19 cellular contexts compared by ENCODE assay signal in genomic region chr17:12756786-12757185, GRCh38. TPM values are rescaled to one million over a fixed set of nuclear protein-coding genes. Genes with fewer than 3 reads are reported as not detected.
"Had no signal": no experiment of that assay in that cellular context is flagged by ENCODE, and none has a peak within 500 bp of the region (broad histone marks: within the 10 kb centered on the region; RNA-seq: fewer than 3 reads in every experiment).

No MANE protein-coding gene starts in this region.

- H3K4me1 Mint-ChIP-seq: activated CD4-positive, alpha-beta memory T cell treated with anti-CD3 and anti-CD28 coated beads, Interleukin-2, amount 10 ng/mL, durations not matched to agents 7 days and 5 days; activated CD4-positive, alpha-beta T cell treated with anti-CD3 and anti-CD28 coated beads for 36 hours; activated naive CD8-positive, alpha-beta T cell treated with anti-CD3 and anti-CD28 coated beads for 36 hours; brain; naive thymus-derived CD4-positive, alpha-beta T cell had no signal

- H3K4me3 ChIP-seq: hepatocyte, mucosa of descending colon, pancreas, sigmoid colon, stomach, testis, upper lobe of right lung had no signal

- H3K27ac ChIP-seq: hepatocyte, pancreas, sigmoid colon, stomach, testis, upper lobe of right lung had no signal

- H2AFZ ChIP-seq: hepatocyte had no signal

- H3K4me2 ChIP-seq: hepatocyte had no signal

- H3K4me1 ChIP-seq: pancreas, sigmoid colon, stomach, testis, upper lobe of right lung had no signal

- H3K36me3 Mint-ChIP-seq: activated naive CD8-positive, alpha-beta T cell treated with anti-CD3 and anti-CD28 coated beads for 36 hours; brain had no signal

- H3K4me3 Mint-ChIP-seq: activated CD4-positive, alpha-beta memory T cell treated with anti-CD3 and anti-CD28 coated beads, Interleukin-2, amount 10 ng/mL, durations not matched to agents 7 days and 5 days; activated CD4-positive, alpha-beta T cell treated with anti-CD3 and anti-CD28 coated beads for 36 hours; activated naive CD8-positive, alpha-beta T cell treated with anti-CD3 and anti-CD28 coated beads for 36 hours; activated T-helper 1 cell treated with anti-CD3 and anti-CD28 coated beads, Interleukin-12 subunit alpha, Interleukin-12 subunit beta, Interleukin-2, Interleukin-4 antibody, amounts not matched to agents 30 ng/mL and 10 ng/mL and 1 ng/mL, durations not matched to agents 14 hours and 24 hours and 36 hours; brain; dendritic cell treated with granulocyte-macrophage colony-stimulating factor and Interleukin-4, amounts not matched to agents 40 ng/mL and 50 ng/mL, for 4 days; naive thymus-derived CD4-positive, alpha-beta T cell; T-helper 1 cell treated with Interleukin-12 subunit alpha and Interleukin-12 subunit beta and Interleukin-4 antibody, amounts not matched to agents 30 μg/mL and 1 μg/mL, for 36 hours had no signal

- H3K9me3 Mint-ChIP-seq: activated naive CD8-positive, alpha-beta T cell treated with anti-CD3 and anti-CD28 coated beads for 36 hours; activated T-helper 1 cell treated with anti-CD3 and anti-CD28 coated beads, Interleukin-12 subunit alpha, Interleukin-12 subunit beta, Interleukin-2, Interleukin-4 antibody, amounts not matched to agents 30 ng/mL and 10 ng/mL and 1 ng/mL, durations not matched to agents 14 hours and 24 hours and 36 hours; brain; dendritic cell treated with granulocyte-macrophage colony-stimulating factor and Interleukin-4, amounts not matched to agents 40 ng/mL and 50 ng/mL, for 4 days had no signal

- H3K27me3 Mint-ChIP-seq: activated CD4-positive, alpha-beta memory T cell treated with anti-CD3 and anti-CD28 coated beads, Interleukin-2, amount 10 ng/mL, durations not matched to agents 7 days and 5 days; activated CD4-positive, alpha-beta T cell treated with anti-CD3 and anti-CD28 coated beads for 36 hours; activated naive CD8-positive, alpha-beta T cell treated with anti-CD3 and anti-CD28 coated beads for 36 hours; dendritic cell treated with granulocyte-macrophage colony-stimulating factor and Interleukin-4, amounts not matched to agents 40 ng/mL and 50 ng/mL, for 4 days had no signal

- H3K79me2 ChIP-seq: hepatocyte had no signal

- ATAC-seq: activated CD4-positive, alpha-beta T cell treated with anti-CD3 and anti-CD28 coated beads for 36 hours; left lobe of liver; mucosa of descending colon; naive thymus-derived CD4-positive, alpha-beta T cell; pancreas; upper lobe of right lung had no signal

- DNase-seq: activated CD4-positive, alpha-beta memory T cell treated with anti-CD3 and anti-CD28 coated beads, Interleukin-2, amount 10 ng/mL, durations not matched to agents 7 days and 5 days; activated CD4-positive, alpha-beta T cell treated with anti-CD3 and anti-CD28 coated beads for 36 hours; activated naive CD8-positive, alpha-beta T cell treated with anti-CD3 and anti-CD28 coated beads for 36 hours; amygdala; effector memory CD4-positive, alpha-beta T cell; mucosa of descending colon; naive thymus-derived CD4-positive, alpha-beta T cell; pancreas; sigmoid colon; stimulated activated CD4-positive, alpha-beta T cell treated with anti-CD3 and anti-CD28 coated beads, Interleukin-2, amount 100 ng/mL, for 24 hours; stomach; testis; upper lobe of right lung had no signal

- H3K36me3 ChIP-seq: pancreas, upper lobe of right lung had no signal

- H3K27ac Mint-ChIP-seq: activated CD4-positive, alpha-beta memory T cell treated with anti-CD3 and anti-CD28 coated beads, Interleukin-2, amount 10 ng/mL, durations not matched to agents 7 days and 5 days; activated CD4-positive, alpha-beta T cell treated with anti-CD3 and anti-CD28 coated beads for 36 hours; activated naive CD8-positive, alpha-beta T cell treated with anti-CD3 and anti-CD28 coated beads for 36 hours; activated T-helper 1 cell treated with anti-CD3 and anti-CD28 coated beads, Interleukin-12 subunit alpha, Interleukin-12 subunit beta, Interleukin-2, Interleukin-4 antibody, amounts not matched to agents 30 ng/mL and 10 ng/mL and 1 ng/mL, durations not matched to agents 14 hours and 24 hours and 36 hours; brain; dendritic cell treated with granulocyte-macrophage colony-stimulating factor and Interleukin-4, amounts not matched to agents 40 ng/mL and 50 ng/mL, for 4 days; naive thymus-derived CD4-positive, alpha-beta T cell; T-helper 1 cell treated with Interleukin-12 subunit alpha and Interleukin-12 subunit beta and Interleukin-4 antibody, amounts not matched to agents 30 μg/mL and 1 μg/mL, for 36 hours had no signal

- H3K9me3 ChIP-seq: mucosa of descending colon, pancreas, sigmoid colon, stomach, testis, upper lobe of right lung had no signal

- H3K27me3 ChIP-seq: hepatocyte, pancreas, sigmoid colon, stomach, testis, upper lobe of right lung had no signal

RNA-seq across cellular contexts. Expression of gene ARHGAP44, which starts 32.5 kb away (rescaled TPM):
- total RNA-seq: activated CD4-positive, alpha-beta memory T cell treated with anti-CD3 and anti-CD28 coated beads, Interleukin-2, amount 10 ng/mL, durations not matched to agents 7 days and 5 days; activated T-helper 1 cell treated with anti-CD3 and anti-CD28 coated beads, Interleukin-12 subunit alpha, Interleukin-12 subunit beta, Interleukin-2, Interleukin-4 antibody, amounts not matched to agents 30 ng/mL and 10 ng/mL and 1 ng/mL, durations not matched to agents 14 hours and 24 hours and 36 hours; naive thymus-derived CD4-positive, alpha-beta T cell had no signal
